Comparison of ENCODE assay signal across 8 cellular contexts in genomic region chr1:150293433-150294253, GRCh38. TPM values are rescaled to one million over a fixed set of nuclear protein-coding genes. Genes with fewer than 3 reads are reported as not detected.
DNase-seq lines count a peak whose midpoint lies in the region; ATAC-seq and TF ChIP-seq lines count a peak whose summit lies in the region.

Gene MRPS21, plus strand, starts transcription at chr1:150293861. Its CDS starts 506 bp downstream, at chr1:150294367.

- H3K36me3 Mint-ChIP-seq in naive thymus-derived CD4-positive, alpha-beta T cell = peaks cover 6 to 8% (median 6%) of the 10 kb centered on the region in 5 donors
- peaks cover 16 to 20% of the 10 kb centered on the region in 2 donors for H3K36me3 Mint-ChIP-seq in stimulated activated naive B cell treated with anti-CD40 and anti-IgM and Interleukin-4, amounts not matched to agents 10 μg/mL and 1 μg/mL and 100 μg/mL, for 72 hours

- H3K27ac Mint-ChIP-seq in naive thymus-derived CD4-positive, alpha-beta T cell = peak within 1 kb of the TSS; percentile 92 to 100 (median 98)
- peak within 1 kb of the TSS; percentile 99 for H3K27ac Mint-ChIP-seq in stimulated activated naive B cell treated with anti-CD40 and anti-IgM and Interleukin-4, amounts not matched to agents 10 μg/mL and 1 μg/mL and 100 μg/mL, for 72 hours

- H3K27me3 ChIP-seq in fibroblast of lung (ENCODE audit: control insufficient read depth, insufficient read depth, low read length) = no peaks in the 10 kb centered on the region
- no peaks in the 10 kb centered on the region for H3K27me3 ChIP-seq in naive thymus-derived CD4-positive, alpha-beta T cell (ENCODE audit: control insufficient read depth in 2 of 2, insufficient read depth in 2 of 2, low read length in 2 of 2)

- peaks cover 20 to 45% (median 32%) of the 10 kb centered on the region in 7 donors for H3K4me1 Mint-ChIP-seq in naive thymus-derived CD4-positive, alpha-beta T cell
- peaks cover 17 to 33% of the 10 kb centered on the region in 2 donors for H3K4me1 Mint-ChIP-seq in stimulated activated naive B cell treated with anti-CD40 and anti-IgM and Interleukin-4, amounts not matched to agents 10 μg/mL and 1 μg/mL and 100 μg/mL, for 72 hours

- H3K4me3 ChIP-seq in fibroblast of lung (replicated peaks in 1 of 4; ENCODE audit: control extremely low read depth in 1 of 4, insufficient read depth in 1 of 4, low read depth in 3 of 4, low read length in 4 of 4) = peak within 1 kb of the TSS; percentile 62 to 97 (median 90)
- H3K4me3 ChIP-seq in naive thymus-derived CD4-positive, alpha-beta T cell (ENCODE audit: low read length) = peak within 1 kb of the TSS; percentile 76

- H3K27ac ChIP-seq in RWPE1 (peak within 1 kb of the TSS; percentile 74), fibroblast of lung (ENCODE audit: insufficient read depth, low read length) (peak within 1 kb of the TSS; percentile 93)
- peak within 1 kb of the TSS; percentile 92 for H3K27ac ChIP-seq in naive thymus-derived CD4-positive, alpha-beta T cell (ENCODE audit: low read depth, low read length)

- CTCF ChIA-PET in RWPE1 (lab: Yijun Ruan, JAX) = no interaction called here
- CTCF ChIA-PET in naive thymus-derived CD4-positive, alpha-beta T cell (lab: Charles Lee) = interaction anchor here (1.0 kb wide), 1 partner anchor 38 kb away, joined by 3 read pairs; no protein-coding TSS in a partner anchor

- peaks cover 11% of the 10 kb centered on the region for H3K79me2 ChIP-seq in fibroblast of lung (ENCODE audit: control insufficient read depth, insufficient read depth, low read length)

- no peak for TF ChIP-seq CTCF in RWPE1 (conservative IDR thresholded peaks at IDR 0.05; ENCODE audit: low read depth)
- no peak for TF ChIP-seq CTCF in fibroblast of lung (conservative IDR thresholded peaks at IDR 0.05 in 1 of 2, IDR thresholded peaks at IDR 0.05 in 1 of 2; ENCODE audit: low read depth in 1 of 2, low read length in 2 of 2)

- peak within 1 kb of the TSS; percentile 80 for H3K4me2 ChIP-seq in fibroblast of lung (ENCODE audit: extremely low read depth, insufficient read depth, low read length)

- peak within 1 kb of the TSS; percentile 90 for H2AFZ ChIP-seq in fibroblast of lung (ENCODE audit: low read length)

- ATAC-seq in naive thymus-derived CD4-positive, alpha-beta T cell = peak; percentile 99
- peak; percentile 100 for ATAC-seq in stimulated activated naive B cell treated with anti-CD40 and anti-IgM and Interleukin-4, amounts not matched to agents 10 μg/mL and 1 μg/mL and 100 μg/mL, for 72 hours (replicated peaks)

- H3K4me1 ChIP-seq in fibroblast of lung (ENCODE audit: control insufficient read depth, extremely low read depth, insufficient read depth, low read length) = peaks cover 6% of the 10 kb centered on the region
- H3K4me1 ChIP-seq in naive thymus-derived CD4-positive, alpha-beta T cell (ENCODE audit: control insufficient read depth in 2 of 2, insufficient read depth in 2 of 2, low read length in 2 of 2) = peaks cover 10 to 14% of the 10 kb centered on the region in 2 donors

- DNase-seq in Daoy (ENCODE audit: low read depth) (peak; percentile 94), H4 (ENCODE audit: low spot score) (peak; percentile 85), LoVo (ENCODE audit: low spot score) (peak; percentile 79), RWPE1 (ENCODE audit: low spot score) (peak; percentile 78), fibroblast of lung (ENCODE audit: low read depth in 2 of 2) (peak; percentile 89 to 91)
- peak; percentile 73 for DNase-seq in activated T-helper 1 cell treated with anti-CD3 and anti-CD28 coated beads, Interleukin-2, amount 50 U/mL, for 16 hours (ENCODE audit: low read depth in 1 of 2, low spot score in 1 of 2)
- DNase-seq in naive thymus-derived CD4-positive, alpha-beta T cell = peak; percentile 64 to 88 (median 83)
- peak; percentile 88 for DNase-seq in stimulated activated naive B cell treated with anti-CD40 and anti-IgM and Interleukin-4, amounts not matched to agents 10 μg/mL and 1 μg/mL and 100 μg/mL, for 72 hours

- H3K9me3 ChIP-seq in fibroblast of lung (ENCODE audit: control insufficient read depth, insufficient read depth, low read depth, low read length) = no peaks in the 10 kb centered on the region
- no peaks in the 10 kb centered on the region for H3K9me3 ChIP-seq in naive thymus-derived CD4-positive, alpha-beta T cell (ENCODE audit: control insufficient read depth in 2 of 3, low read length in 3 of 3)

- intact Hi-C loops in naive thymus-derived CD4-positive, alpha-beta T cell (cut with micrococcal nuclease) = loop anchor here (1.0 to 2.0 kb wide), 10 partner anchors 9 to 404 kb away; partner anchors contain the start of genes ANP32E (in 2 of the 2), APH1A (in 2 of the 2), PRPF3 (in 2 of the 2) and CIART (in 1 of the 2)

- no peaks in the 10 kb centered on the region for H3K36me3 ChIP-seq in fibroblast of lung (ENCODE audit: control insufficient read depth, insufficient read depth, low read length)
- H3K36me3 ChIP-seq in naive thymus-derived CD4-positive, alpha-beta T cell (ENCODE audit: control insufficient read depth in 2 of 3, insufficient read depth in 3 of 3, low read length in 3 of 3) = peaks cover 0 to 6% (median 0%) of the 10 kb centered on the region in 3 experiments

- peak within 1 kb of the TSS; percentile 85 to 97 (median 92) for H3K4me3 Mint-ChIP-seq in naive thymus-derived CD4-positive, alpha-beta T cell
- H3K4me3 Mint-ChIP-seq in stimulated activated naive B cell treated with anti-CD40 and anti-IgM and Interleukin-4, amounts not matched to agents 10 μg/mL and 1 μg/mL and 100 μg/mL, for 72 hours = peak within 1 kb of the TSS; percentile 90 to 99

- POLR2A ChIA-PET in RWPE1 (lab: Yijun Ruan, JAX; ENCODE audit: low non-redundant PET) = no interaction called here
- POLR2A ChIA-PET in naive thymus-derived CD4-positive, alpha-beta T cell (lab: Charles Lee) = no interaction called here

- H3K27me3 Mint-ChIP-seq in naive thymus-derived CD4-positive, alpha-beta T cell = no peaks in the 10 kb centered on the region
- H3K27me3 Mint-ChIP-seq in stimulated activated naive B cell treated with anti-CD40 and anti-IgM and Interleukin-4, amounts not matched to agents 10 μg/mL and 1 μg/mL and 100 μg/mL, for 72 hours = peaks cover 2 to 5% of the 10 kb centered on the region in 2 donors

- no peaks in the 10 kb centered on the region for H3K9me3 Mint-ChIP-seq in naive thymus-derived CD4-positive, alpha-beta T cell
- no peaks in the 10 kb centered on the region for H3K9me3 Mint-ChIP-seq in stimulated activated naive B cell treated with anti-CD40 and anti-IgM and Interleukin-4, amounts not matched to agents 10 μg/mL and 1 μg/mL and 100 μg/mL, for 72 hours

- peak within 1 kb of the TSS; percentile 77 for H3K9ac ChIP-seq in fibroblast of lung (ENCODE audit: insufficient read depth, low read length)

- no peaks in the 10 kb centered on the region for H4K20me1 ChIP-seq in fibroblast of lung (ENCODE audit: control insufficient read depth, extremely low read depth, insufficient read depth, low read length)

RNA-seq across cellular contexts. Expression of gene MRPS21, which starts in this region (rescaled TPM):
- 77.0 and 92.7 TPM in 2 replicates for total RNA-seq in Daoy (2014; rRNA removed; shearing (Covaris generic))
- 28.2 and 36.6 TPM in 2 replicates for total RNA-seq in H4 (2014; rRNA removed; shearing (Covaris generic))
- 53.7 and 54.7 TPM in 2 replicates for total RNA-seq in fibroblast of lung
- polyA plus RNA-seq in fibroblast of lung = 74.1 and 82.2 TPM in 2 replicates
- 101 and 111 TPM in 2 replicates for polyA plus RNA-seq in fibroblast of lung (2012)
- polyA minus RNA-seq in fibroblast of lung (ENCODE audit: low replicate concordance) = 2.7 and 21.9 TPM in 2 replicates
- total RNA-seq in naive thymus-derived CD4-positive, alpha-beta T cell = 10 to 100 TPM; 47.9 to 72.8 (median 67.5) TPM
- polyA plus RNA-seq in naive thymus-derived CD4-positive, alpha-beta T cell = 10 to 100 TPM; 61.7 to 92.9 TPM

Comparison
In these comparisons a context has a peak if more than half of its experiments do, and no peak if none do; other contexts are left out.
1. Peak in every context shown above with its lines: DNase-seq, ATAC-seq, H3K4me3 ChIP-seq and H3K27ac ChIP-seq.